In the genomic region with DNA sequence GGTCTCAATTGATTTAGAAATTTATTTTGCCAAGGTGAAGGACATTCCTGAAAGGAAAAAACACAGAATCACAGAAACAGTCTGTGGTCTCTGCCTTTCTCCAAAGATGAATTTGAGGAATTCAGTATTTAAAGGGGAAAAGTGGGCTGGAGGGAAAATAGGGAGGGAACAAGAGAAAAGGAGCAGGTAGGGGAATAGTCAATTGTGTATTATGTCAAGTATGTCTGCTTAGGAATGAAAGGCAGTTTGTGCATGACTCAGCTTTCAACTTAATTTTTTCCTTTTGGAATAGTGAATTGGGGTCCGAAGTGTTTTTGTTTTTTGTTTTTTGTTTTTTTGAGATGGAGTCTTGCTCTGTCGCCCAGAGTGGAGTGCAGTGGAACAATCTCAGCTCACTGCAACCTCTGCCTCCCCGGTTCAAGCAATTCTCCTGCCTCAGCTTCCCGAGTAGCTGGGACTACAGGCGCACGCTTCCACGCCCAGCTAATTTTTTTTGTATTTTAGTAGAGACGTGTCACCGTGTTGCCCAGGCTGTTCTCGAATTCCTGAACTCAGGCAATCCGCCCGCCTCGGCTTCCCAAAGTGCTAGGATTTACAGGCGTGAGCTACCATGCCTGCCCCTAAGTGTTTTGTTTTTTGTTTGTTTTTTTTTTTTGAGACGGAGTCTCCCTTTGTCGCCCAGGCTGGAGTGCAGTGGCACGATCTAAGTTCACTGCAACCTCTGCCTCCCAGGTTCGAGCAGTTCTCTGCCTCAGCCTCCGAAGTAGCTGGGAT, we compare ENCODE assay signal across 12 cellular contexts.
DNase-seq lines count a peak whose midpoint lies in the region; ATAC-seq and TF ChIP-seq lines count a peak whose summit lies in the region.
"Had no signal": no experiment of that assay in that cellular context is flagged by ENCODE, and none has a peak within 500 bp of the region (broad histone marks: within the 10 kb centered on the region; RNA-seq: fewer than 3 reads in every experiment).

No MANE protein-coding gene starts in this region.

- no peak overlapping the region for H3K9ac ChIP-seq in PC-3 (ENCODE audit: low read length)
- no peak overlapping the region for H3K9ac ChIP-seq in skeletal muscle satellite cell (ENCODE audit: low read depth, low read length)
- H3K9ac ChIP-seq in MM.1S (ENCODE audit: low read length), result no peak overlapping the region

- no peak for TF ChIP-seq CTCF in PC-3 (conservative IDR thresholded peaks at IDR 0.05; ENCODE audit: low read depth, low read length)
- TF ChIP-seq CTCF in endothelial cell (IDR thresholded peaks at IDR 0.05; ENCODE audit: unreplicated experiment), result no peak
- TF ChIP-seq CTCF in MM.1S (IDR thresholded peaks at IDR 0.05; ENCODE audit: low read length), result no peak

- no peaks in the 10 kb centered on the region for H3K27me3 Mint-ChIP-seq in activated T-cell treated with anti-CD3 and anti-CD28 coated beads, Interleukin-2, amount 50 U/mL, for 24 hours
- peaks cover 4% of the 10 kb centered on the region for H3K27me3 Mint-ChIP-seq in endothelial cell (ENCODE audit: unreplicated experiment)
- H3K27me3 Mint-ChIP-seq in stimulated activated memory B cell treated with anti-CD40 and anti-IgM and Interleukin-4, amounts not matched to agents 10 μg/mL and 1 μg/mL and 100 μg/mL, for 72 hours, result no peaks in the 10 kb centered on the region

- peaks cover 21% of the 10 kb centered on the region for H3K4me1 Mint-ChIP-seq in activated T-cell treated with anti-CD3 and anti-CD28 coated beads, Interleukin-2, amount 50 U/mL, for 24 hours (ENCODE audit: low read depth)
- H3K4me1 Mint-ChIP-seq in endothelial cell (ENCODE audit: unreplicated experiment), result peaks cover 26% of the 10 kb centered on the region
- H3K4me1 Mint-ChIP-seq in stimulated activated memory B cell treated with anti-CD40 and anti-IgM and Interleukin-4, amounts not matched to agents 10 μg/mL and 1 μg/mL and 100 μg/mL, for 72 hours, result peaks cover 22% of the 10 kb centered on the region

- H3K9me3 Mint-ChIP-seq in activated T-cell treated with anti-CD3 and anti-CD28 coated beads, Interleukin-2, amount 50 U/mL, for 24 hours, result no peaks in the 10 kb centered on the region
- H3K9me3 Mint-ChIP-seq in endothelial cell (ENCODE audit: unreplicated experiment), result no peaks in the 10 kb centered on the region
- H3K9me3 Mint-ChIP-seq in stimulated activated memory B cell treated with anti-CD40 and anti-IgM and Interleukin-4, amounts not matched to agents 10 μg/mL and 1 μg/mL and 100 μg/mL, for 72 hours, result no peaks in the 10 kb centered on the region

- no TSS peak for BruUV-seq in PC-3 (replicated peaks; lab: Mats Ljungman, UMichigan)

- no peaks in the 10 kb centered on the region for H3K36me3 ChIP-seq in PC-3 (ENCODE audit: low read depth, low read length)
- H3K36me3 ChIP-seq in skeletal muscle satellite cell (ENCODE audit: insufficient read depth, low read length), result no peaks in the 10 kb centered on the region
- H3K36me3 ChIP-seq in MM.1S (replicated peaks; ENCODE audit: insufficient read depth, low read length), result no peaks in the 10 kb centered on the region

- no peak overlapping the region for H3K27ac Mint-ChIP-seq in activated T-cell treated with anti-CD3 and anti-CD28 coated beads, Interleukin-2, amount 50 U/mL, for 24 hours
- H3K27ac Mint-ChIP-seq in endothelial cell (ENCODE audit: unreplicated experiment), result no peak overlapping the region
- no peak overlapping the region for H3K27ac Mint-ChIP-seq in stimulated activated memory B cell treated with anti-CD40 and anti-IgM and Interleukin-4, amounts not matched to agents 10 μg/mL and 1 μg/mL and 100 μg/mL, for 72 hours

- H3K4me3 ChIP-seq in PC-3 (ENCODE audit: low read length) (peak overlapping the region; percentile 84; the same call in 1 of the 2 replicates), skeletal muscle satellite cell (ENCODE audit: low read length) (peak overlapping the region; percentile 100), MM.1S (ENCODE audit: low read length) (no peak overlapping the region)

- H4K20me1 ChIP-seq in PC-3 (ENCODE audit: low read length) (no peaks in the 10 kb centered on the region), MM.1S (ENCODE audit: insufficient read depth, low read length) (no peaks in the 10 kb centered on the region)

- H3K9me2 ChIP-seq in PC-3 (replicated peaks; ENCODE audit: low read length), result no peaks in the 10 kb centered on the region
- no peaks in the 10 kb centered on the region for H3K9me2 ChIP-seq in MM.1S (replicated peaks; ENCODE audit: insufficient read depth, low read length)

- H3K27me3 ChIP-seq in PC-3 (ENCODE audit: low read length) (no peaks in the 10 kb centered on the region), skeletal muscle satellite cell (ENCODE audit: control insufficient read depth, insufficient read depth, low read length) (no peaks in the 10 kb centered on the region), MM.1S (replicated peaks; ENCODE audit: insufficient read depth, low read length) (no peaks in the 10 kb centered on the region)
- H3K27me3 ChIP-seq: spleen had no signal

- H3K36me3 Mint-ChIP-seq in activated T-cell treated with anti-CD3 and anti-CD28 coated beads, Interleukin-2, amount 50 U/mL, for 24 hours (ENCODE audit: low read depth), result peaks cover 13% of the 10 kb centered on the region
- H3K36me3 Mint-ChIP-seq in endothelial cell (ENCODE audit: low read depth, unreplicated experiment), result no peaks in the 10 kb centered on the region
- H3K36me3 Mint-ChIP-seq in stimulated activated memory B cell treated with anti-CD40 and anti-IgM and Interleukin-4, amounts not matched to agents 10 μg/mL and 1 μg/mL and 100 μg/mL, for 72 hours, result no peaks in the 10 kb centered on the region

- H3F3A ChIP-seq in PC-3 (ENCODE audit: low read length, unreplicated experiment), result peaks cover 11% of the 10 kb centered on the region
- peaks cover 17% of the 10 kb centered on the region for H3F3A ChIP-seq in MM.1S (ENCODE audit: insufficient read depth, low read length)

- ATAC-seq in PC-3, result no peak
- ATAC-seq in stimulated activated memory B cell treated with anti-CD40 and anti-IgM and Interleukin-4, amounts not matched to agents 10 μg/mL and 1 μg/mL and 100 μg/mL, for 72 hours, result no peak

- no peak for DNase-seq in activated T-cell treated with anti-CD3 and anti-CD28 coated beads, Interleukin-2, amount 50 U/mL, for 24 hours
- no peak for DNase-seq in activated T-cell treated with anti-CD3 and anti-CD28 coated beads, Interleukin-2, amount 50 U/mL, for 48 hours
- DNase-seq in PC-3 (peak; percentile 31), endothelial cell (ENCODE audit: low spot score) (no peak), MM.1S (no peak)
- DNase-seq in stimulated activated CD4-positive, alpha-beta T cell treated with anti-CD3 and anti-CD28 coated beads, Interleukin-4, amount 100 ng/mL, for 24 hours, result no peak
- DNase-seq: foreskin fibroblast, NCI-H2029 treated with DMSO at 0.1 percent for 48 hours, SHP77, spleen had no signal

- H3K9me3 ChIP-seq in PC-3 (ENCODE audit: low read length), result no peaks in the 10 kb centered on the region
- no peaks in the 10 kb centered on the region for H3K9me3 ChIP-seq in skeletal muscle satellite cell (replicated peaks; ENCODE audit: low read length)
- H3K9me3 ChIP-seq in MM.1S (replicated peaks; ENCODE audit: insufficient read depth, low read length), result no peaks in the 10 kb centered on the region
- H3K9me3 ChIP-seq: spleen had no signal

- POLR2A ChIA-PET in PC-3 (lab: Charles Lee; ENCODE audit: unreplicated experiment), result interaction anchor here (1.1 kb wide), 1 partner anchor 61 kb away, joined by 5 read pairs; no protein-coding TSS in a partner anchor

- H3K4me2 ChIP-seq in PC-3 (ENCODE audit: low read length), result peak overlapping the region; percentile 83
- H3K4me2 ChIP-seq in skeletal muscle satellite cell (ENCODE audit: low read length), result no peak overlapping the region
- no peak overlapping the region for H3K4me2 ChIP-seq in MM.1S (ENCODE audit: low read depth, low read length)

- intact Hi-C loops in PC-3 (cut with micrococcal nuclease), result no loop called here

- H3K27ac ChIP-seq in PC-3 (ENCODE audit: low read length) (no peak overlapping the region), MM.1S (ENCODE audit: low read length) (no peak overlapping the region)

- H3K4me3 Mint-ChIP-seq in activated T-cell treated with anti-CD3 and anti-CD28 coated beads, Interleukin-2, amount 50 U/mL, for 24 hours, result peak overlapping the region; percentile 97
- peak overlapping the region; percentile 44 for H3K4me3 Mint-ChIP-seq in endothelial cell (ENCODE audit: unreplicated experiment)
- no peak overlapping the region for H3K4me3 Mint-ChIP-seq in stimulated activated memory B cell treated with anti-CD40 and anti-IgM and Interleukin-4, amounts not matched to agents 10 μg/mL and 1 μg/mL and 100 μg/mL, for 72 hours

- H3K79me2 ChIP-seq in PC-3 (ENCODE audit: low read length), result peaks cover 33% of the 10 kb centered on the region
- peaks cover 33% of the 10 kb centered on the region for H3K79me2 ChIP-seq in MM.1S (ENCODE audit: low read length)

- CTCF ChIA-PET in PC-3 (lab: Charles Lee), result interaction anchor here (3.9 kb wide), 1 partner anchor 61 kb away, joined by 27 read pairs; no protein-coding TSS in a partner anchor

- H3K4me1 ChIP-seq in PC-3 (ENCODE audit: insufficient read depth, low read length), result peaks cover 28% of the 10 kb centered on the region
- peaks cover 25% of the 10 kb centered on the region for H3K4me1 ChIP-seq in skeletal muscle satellite cell (ENCODE audit: control insufficient read depth, insufficient read depth, low read length)
- peaks cover 7% of the 10 kb centered on the region for H3K4me1 ChIP-seq in MM.1S (ENCODE audit: low read length)

- H2AFZ ChIP-seq in PC-3 (ENCODE audit: low read length) (no peak overlapping the region), MM.1S (ENCODE audit: low read length) (no peak overlapping the region)
